ENCODE assay signal across 1 cellular context in genomic region chr1:95072532-95073419, GRCh38.
TF ChIP-seq lines count a peak whose summit lies in the region.

A gene with protein sequence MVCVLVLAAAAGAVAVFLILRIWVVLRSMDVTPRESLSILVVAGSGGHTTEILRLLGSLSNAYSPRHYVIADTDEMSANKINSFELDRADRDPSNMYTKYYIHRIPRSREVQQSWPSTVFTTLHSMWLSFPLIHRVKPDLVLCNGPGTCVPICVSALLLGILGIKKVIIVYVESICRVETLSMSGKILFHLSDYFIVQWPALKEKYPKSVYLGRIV (minus strand): TSS chr1:95072951. CDS start chr1:95072898, 53 bp downstream.

TF ChIP-seq in K562, 482 proteins besides CTCF, POLR2A, EP300 and RAD21 (continued from another document and continues in another):
- peak; percentile 51 for TF ChIP-seq PRDM10 (IDR thresholded peaks at IDR 0.05; ENCODE audit: partially characterized antibody)
- peak; percentile 42; the same call in 1 of the 2 replicates for TF ChIP-seq ATF6 (CRISPR knock-in tag; IDR thresholded peaks at IDR 0.05)
- TF ChIP-seq ZNF23 (CRISPR knock-in tag; IDR thresholded peaks at IDR 0.05) = no peak
- TF ChIP-seq TRIM28 (IDR thresholded peaks at IDR 0.05) = no peak
- TF ChIP-seq SRSF7 (optimal IDR thresholded peaks at IDR 0.05; ENCODE audit: low read depth, low read length) = no peak
- TF ChIP-seq, protein P1, sequence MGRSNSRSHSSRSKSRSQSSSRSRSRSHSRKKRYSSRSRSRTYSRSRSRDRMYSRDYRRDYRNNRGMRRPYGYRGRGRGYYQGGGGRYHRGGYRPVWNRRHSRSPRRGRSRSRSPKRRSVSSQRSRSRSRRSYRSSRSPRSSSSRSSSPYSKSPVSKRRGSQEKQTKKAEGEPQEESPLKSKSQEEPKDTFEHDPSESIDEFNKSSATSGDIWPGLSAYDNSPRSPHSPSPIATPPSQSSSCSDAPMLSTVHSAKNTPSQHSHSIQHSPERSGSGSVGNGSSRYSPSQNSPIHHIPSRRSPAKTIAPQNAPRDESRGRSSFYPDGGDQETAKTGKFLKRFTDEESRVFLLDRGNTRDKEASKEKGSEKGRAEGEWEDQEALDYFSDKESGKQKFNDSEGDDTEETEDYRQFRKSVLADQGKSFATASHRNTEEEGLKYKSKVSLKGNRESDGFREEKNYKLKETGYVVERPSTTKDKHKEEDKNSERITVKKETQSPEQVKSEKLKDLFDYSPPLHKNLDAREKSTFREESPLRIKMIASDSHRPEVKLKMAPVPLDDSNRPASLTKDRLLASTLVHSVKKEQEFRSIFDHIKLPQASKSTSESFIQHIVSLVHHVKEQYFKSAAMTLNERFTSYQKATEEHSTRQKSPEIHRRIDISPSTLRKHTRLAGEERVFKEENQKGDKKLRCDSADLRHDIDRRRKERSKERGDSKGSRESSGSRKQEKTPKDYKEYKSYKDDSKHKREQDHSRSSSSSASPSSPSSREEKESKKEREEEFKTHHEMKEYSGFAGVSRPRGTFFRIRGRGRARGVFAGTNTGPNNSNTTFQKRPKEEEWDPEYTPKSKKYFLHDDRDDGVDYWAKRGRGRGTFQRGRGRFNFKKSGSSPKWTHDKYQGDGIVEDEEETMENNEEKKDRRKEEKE (IDR thresholded peaks at IDR 0.05; ENCODE audit: borderline replicate concordance in 1 of 2, control insufficient read depth in 1 of 2, low read depth in 2 of 2, low read length in 1 of 2) = no peak
- TF ChIP-seq NFIC (IDR thresholded peaks at IDR 0.05) = peak; percentile 75
- no peak for TF ChIP-seq KLF6 (CRISPR knock-in tag; IDR thresholded peaks at IDR 0.05; ENCODE audit: borderline replicate concordance)
- no peak for TF ChIP-seq SP2 (IDR thresholded peaks at IDR 0.05; ENCODE audit: extremely low read depth, low read depth, low read length, poor library complexity, severe bottlenecking)
- no peak for TF ChIP-seq SMARCE1 (IDR thresholded peaks at IDR 0.05)
- no peak for TF ChIP-seq ZNF239 (CRISPR knock-in tag; IDR thresholded peaks at IDR 0.05)
- no peak for TF ChIP-seq ZNF224 (CRISPR knock-in tag; IDR thresholded peaks at IDR 0.05)
- no peak for TF ChIP-seq ZNF174 (CRISPR knock-in tag; IDR thresholded peaks at IDR 0.05)
- TF ChIP-seq ZNF134 (CRISPR knock-in tag; conservative IDR thresholded peaks at IDR 0.05) = no peak
- TF ChIP-seq ZSCAN32 (CRISPR knock-in tag; IDR thresholded peaks at IDR 0.05) = no peak
- TF ChIP-seq SIX5 (IDR thresholded peaks at IDR 0.05; ENCODE audit: borderline replicate concordance in 1 of 2, insufficient read depth in 1 of 2, low read depth in 1 of 2, low read length in 2 of 2) = peak; percentile 84 to 85
- peak; percentile 74 for TF ChIP-seq FOXJ2 (tag; IDR thresholded peaks at IDR 0.05)
- TF ChIP-seq TRIM24 (IDR thresholded peaks at IDR 0.05) = peak in 1 of 2 experiments; percentile 82; a peak in 2 of 4 replicates
- no peak for TF ChIP-seq ZC3H11A (IDR thresholded peaks at IDR 0.05; ENCODE audit: low read depth, low read length)
- TF ChIP-seq DDX20 (tag; IDR thresholded peaks at IDR 0.05; ENCODE audit: low read depth) = no peak
- TF ChIP-seq PRPF4 (IDR thresholded peaks at IDR 0.05; ENCODE audit: insufficient read depth, low read depth, low read length, poor library complexity, severe bottlenecking) = no peak
- TF ChIP-seq ZNF57 (CRISPR knock-in tag; IDR thresholded peaks at IDR 0.05) = no peak
- TF ChIP-seq, protein P2, sequence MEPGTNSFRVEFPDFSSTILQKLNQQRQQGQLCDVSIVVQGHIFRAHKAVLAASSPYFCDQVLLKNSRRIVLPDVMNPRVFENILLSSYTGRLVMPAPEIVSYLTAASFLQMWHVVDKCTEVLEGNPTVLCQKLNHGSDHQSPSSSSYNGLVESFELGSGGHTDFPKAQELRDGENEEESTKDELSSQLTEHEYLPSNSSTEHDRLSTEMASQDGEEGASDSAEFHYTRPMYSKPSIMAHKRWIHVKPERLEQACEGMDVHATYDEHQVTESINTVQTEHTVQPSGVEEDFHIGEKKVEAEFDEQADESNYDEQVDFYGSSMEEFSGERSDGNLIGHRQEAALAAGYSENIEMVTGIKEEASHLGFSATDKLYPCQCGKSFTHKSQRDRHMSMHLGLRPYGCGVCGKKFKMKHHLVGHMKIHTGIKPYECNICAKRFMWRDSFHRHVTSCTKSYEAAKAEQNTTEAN (CRISPR knock-in tag; IDR thresholded peaks at IDR 0.05) = no peak
- TF ChIP-seq ZNF444 (CRISPR knock-in tag; IDR thresholded peaks at IDR 0.05) = 0 out of 2 replicates have a peak, but pooled peaks have one; percentile 45
- TF ChIP-seq, protein P3, sequence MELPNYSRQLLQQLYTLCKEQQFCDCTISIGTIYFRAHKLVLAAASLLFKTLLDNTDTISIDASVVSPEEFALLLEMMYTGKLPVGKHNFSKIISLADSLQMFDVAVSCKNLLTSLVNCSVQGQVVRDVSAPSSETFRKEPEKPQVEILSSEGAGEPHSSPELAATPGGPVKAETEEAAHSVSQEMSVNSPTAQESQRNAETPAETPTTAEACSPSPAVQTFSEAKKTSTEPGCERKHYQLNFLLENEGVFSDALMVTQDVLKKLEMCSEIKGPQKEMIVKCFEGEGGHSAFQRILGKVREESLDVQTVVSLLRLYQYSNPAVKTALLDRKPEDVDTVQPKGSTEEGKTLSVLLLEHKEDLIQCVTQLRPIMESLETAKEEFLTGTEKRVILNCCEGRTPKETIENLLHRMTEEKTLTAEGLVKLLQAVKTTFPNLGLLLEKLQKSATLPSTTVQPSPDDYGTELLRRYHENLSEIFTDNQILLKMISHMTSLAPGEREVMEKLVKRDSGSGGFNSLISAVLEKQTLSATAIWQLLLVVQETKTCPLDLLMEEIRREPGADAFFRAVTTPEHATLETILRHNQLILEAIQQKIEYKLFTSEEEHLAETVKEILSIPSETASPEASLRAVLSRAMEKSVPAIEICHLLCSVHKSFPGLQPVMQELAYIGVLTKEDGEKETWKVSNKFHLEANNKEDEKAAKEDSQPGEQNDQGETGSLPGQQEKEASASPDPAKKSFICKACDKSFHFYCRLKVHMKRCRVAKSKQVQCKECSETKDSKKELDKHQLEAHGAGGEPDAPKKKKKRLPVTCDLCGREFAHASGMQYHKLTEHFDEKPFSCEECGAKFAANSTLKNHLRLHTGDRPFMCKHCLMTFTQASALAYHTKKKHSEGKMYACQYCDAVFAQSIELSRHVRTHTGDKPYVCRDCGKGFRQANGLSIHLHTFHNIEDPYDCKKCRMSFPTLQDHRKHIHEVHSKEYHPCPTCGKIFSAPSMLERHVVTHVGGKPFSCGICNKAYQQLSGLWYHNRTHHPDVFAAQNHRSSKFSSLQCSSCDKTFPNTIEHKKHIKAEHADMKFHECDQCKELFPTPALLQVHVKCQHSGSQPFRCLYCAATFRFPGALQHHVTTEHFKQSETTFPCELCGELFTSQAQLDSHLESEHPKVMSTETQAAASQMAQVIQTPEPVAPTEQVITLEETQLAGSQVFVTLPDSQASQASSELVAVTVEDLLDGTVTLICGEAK (IDR thresholded peaks at IDR 0.05) = peak; percentile 78
- TF ChIP-seq, protein P3 (CRISPR knock-in tag; IDR thresholded peaks at IDR 0.05) = no peak
- TF ChIP-seq PHF8 (IDR thresholded peaks at IDR 0.05; ENCODE audit: borderline replicate concordance, low read length) = peak; percentile 76; the same call in 1 of the 2 replicates
- TF ChIP-seq CREB1 (IDR thresholded peaks at IDR 0.05) = peak; percentile 58
- no peak for TF ChIP-seq CREB1 (CRISPR knock-in tag; IDR thresholded peaks at IDR 0.05)
